8 cellular contexts compared by ENCODE assay signal in the genomic region with DNA sequence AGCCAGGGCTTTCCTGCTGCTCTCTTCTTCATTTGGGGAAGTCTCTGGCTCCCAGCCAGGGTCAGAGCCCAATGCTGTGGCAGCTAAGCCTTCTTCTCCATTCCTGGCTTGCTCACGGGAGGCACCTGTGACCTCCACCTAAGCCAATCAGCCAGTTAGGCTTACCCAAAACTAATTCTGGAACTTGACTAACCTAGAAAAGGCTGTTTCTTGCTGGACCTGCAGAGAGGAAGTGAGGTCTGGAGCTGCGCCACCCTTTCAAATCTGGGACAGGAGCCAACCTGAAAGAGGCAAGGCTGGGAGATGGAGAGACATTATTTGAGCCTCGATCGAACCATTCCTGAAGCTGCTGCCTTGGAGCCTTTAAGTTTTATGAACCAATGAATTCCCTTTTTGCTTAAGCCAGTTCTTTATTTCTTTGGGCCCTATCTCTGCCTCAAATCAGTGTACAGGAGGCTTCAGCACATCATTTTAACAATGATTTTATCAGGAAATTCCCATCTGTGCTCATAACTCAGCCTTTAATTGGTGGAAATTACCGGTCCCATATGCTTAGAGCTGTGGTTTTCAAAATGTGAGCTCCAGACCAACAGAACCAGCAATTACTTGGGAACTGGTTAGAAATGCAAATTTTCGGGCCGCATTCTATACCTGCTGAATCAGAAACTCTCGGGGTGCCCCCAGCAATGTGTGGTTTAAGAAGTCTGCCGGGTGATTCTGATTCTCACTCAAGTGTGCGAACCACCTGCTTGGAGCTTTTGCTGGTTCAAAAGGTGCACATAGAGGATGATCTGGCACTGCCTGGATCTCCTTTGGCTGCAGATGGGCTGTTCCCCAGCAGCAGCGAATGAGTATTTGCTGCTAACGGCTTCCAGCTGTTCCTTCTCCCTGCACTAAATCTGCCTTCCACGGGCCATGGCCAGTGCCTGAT. TPM values are rescaled to one million over a fixed set of nuclear protein-coding genes. Genes with fewer than 3 reads are reported as not detected.
DNase-seq lines count a peak whose midpoint lies in the region; ATAC-seq, FAIRE-seq and TF ChIP-seq lines count a peak whose summit lies in the region.

No MANE protein-coding gene starts in this region.

- no peaks in the 10 kb centered on the region for H3K36me3 Mint-ChIP-seq in activated naive CD4-positive, alpha-beta T cell treated with anti-CD3 and anti-CD28 coated beads for 36 hours (ENCODE audit: low read depth)

- CTCF ChIA-PET in activated naive CD4-positive, alpha-beta T cell treated with anti-CD3 and anti-CD28 coated beads for 36 hours (lab: Charles Lee): no interaction called here

- H3K9me3 Mint-ChIP-seq in activated naive CD4-positive, alpha-beta T cell treated with anti-CD3 and anti-CD28 coated beads for 36 hours: no peaks in the 10 kb centered on the region

- H3K4me1 Mint-ChIP-seq in activated naive CD4-positive, alpha-beta T cell treated with anti-CD3 and anti-CD28 coated beads for 36 hours (ENCODE audit: low read depth): peaks cover 12% of the 10 kb centered on the region

- no peak for FAIRE-seq in GM12892 (lab: Jason Lieb, UNC)

- no peak overlapping the region for H3K27ac Mint-ChIP-seq in activated naive CD4-positive, alpha-beta T cell treated with anti-CD3 and anti-CD28 coated beads for 36 hours

- peak; percentile 37 for DNase-seq in activated naive CD4-positive, alpha-beta T cell treated with anti-CD3 and anti-CD28 coated beads for 36 hours
- DNase-seq in activated naive CD4-positive, alpha-beta T cell treated with anti-CD3 and anti-CD28 coated beads, Interleukin-2, amount 50 U/mL, for 16 hours: no peak
- DNase-seq in lung microvascular endothelial cell (ENCODE audit: low read depth in 2 of 2) (peak; percentile 62 to 68), GM12892 (ENCODE audit: insufficient read length) (no peak), HPDE6-E6E7 (ENCODE audit: extremely low spot score) (no peak)

- peaks cover 10% of the 10 kb centered on the region for H3K27me3 Mint-ChIP-seq in activated naive CD4-positive, alpha-beta T cell treated with anti-CD3 and anti-CD28 coated beads for 36 hours (ENCODE audit: low read depth)

- no peak overlapping the region for H3K4me3 Mint-ChIP-seq in activated naive CD4-positive, alpha-beta T cell treated with anti-CD3 and anti-CD28 coated beads for 36 hours

- intact Hi-C loops in activated naive CD4-positive, alpha-beta T cell treated with anti-CD3 and anti-CD28 coated beads for 36 hours (cut with micrococcal nuclease): no loop called here

- no peak for TF ChIP-seq POLR2A in GM12892 (IDR thresholded peaks at IDR 0.05; ENCODE audit: low read depth, low read length)

- ATAC-seq in HG03097 (IDR thresholded peaks at IDR 0.05; ENCODE audit: low FRiP score, unreplicated experiment) (peak; percentile 62), SK-N-SH treated with all-trans-retinoic acid at 6 μM for 48 hours (peak; percentile 53), HG02884 (IDR thresholded peaks at IDR 0.05; ENCODE audit: unreplicated experiment) (no peak)

TF ChIP-seq in SK-N-SH treated with all-trans-retinoic acid at 6 μM for 48 hours, 23 proteins besides CTCF, POLR2A, EP300 and RAD21:
- TF ChIP-seq, protein P1, sequence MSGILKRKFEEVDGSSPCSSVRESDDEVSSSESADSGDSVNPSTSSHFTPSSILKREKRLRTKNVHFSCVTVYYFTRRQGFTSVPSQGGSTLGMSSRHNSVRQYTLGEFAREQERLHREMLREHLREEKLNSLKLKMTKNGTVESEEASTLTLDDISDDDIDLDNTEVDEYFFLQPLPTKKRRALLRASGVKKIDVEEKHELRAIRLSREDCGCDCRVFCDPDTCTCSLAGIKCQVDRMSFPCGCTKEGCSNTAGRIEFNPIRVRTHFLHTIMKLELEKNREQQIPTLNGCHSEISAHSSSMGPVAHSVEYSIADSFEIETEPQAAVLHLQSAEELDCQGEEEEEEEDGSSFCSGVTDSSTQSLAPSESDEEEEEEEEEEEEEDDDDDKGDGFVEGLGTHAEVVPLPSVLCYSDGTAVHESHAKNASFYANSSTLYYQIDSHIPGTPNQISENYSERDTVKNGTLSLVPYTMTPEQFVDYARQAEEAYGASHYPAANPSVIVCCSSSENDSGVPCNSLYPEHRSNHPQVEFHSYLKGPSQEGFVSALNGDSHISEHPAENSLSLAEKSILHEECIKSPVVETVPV (CRISPR knock-in tag; IDR thresholded peaks at IDR 0.05): no peak
- TF ChIP-seq ZC3H10 (CRISPR knock-in tag; IDR thresholded peaks at IDR 0.05) (no peak), ZFP3 (CRISPR knock-in tag; IDR thresholded peaks at IDR 0.05) (no peak), CSDC2 (CRISPR knock-in tag; IDR thresholded peaks at IDR 0.05) (no peak), ZFP30 (CRISPR knock-in tag; IDR thresholded peaks at IDR 0.05) (no peak), OSR1 (CRISPR knock-in tag; IDR thresholded peaks at IDR 0.05) (no peak)
- TF ChIP-seq, protein P2, sequence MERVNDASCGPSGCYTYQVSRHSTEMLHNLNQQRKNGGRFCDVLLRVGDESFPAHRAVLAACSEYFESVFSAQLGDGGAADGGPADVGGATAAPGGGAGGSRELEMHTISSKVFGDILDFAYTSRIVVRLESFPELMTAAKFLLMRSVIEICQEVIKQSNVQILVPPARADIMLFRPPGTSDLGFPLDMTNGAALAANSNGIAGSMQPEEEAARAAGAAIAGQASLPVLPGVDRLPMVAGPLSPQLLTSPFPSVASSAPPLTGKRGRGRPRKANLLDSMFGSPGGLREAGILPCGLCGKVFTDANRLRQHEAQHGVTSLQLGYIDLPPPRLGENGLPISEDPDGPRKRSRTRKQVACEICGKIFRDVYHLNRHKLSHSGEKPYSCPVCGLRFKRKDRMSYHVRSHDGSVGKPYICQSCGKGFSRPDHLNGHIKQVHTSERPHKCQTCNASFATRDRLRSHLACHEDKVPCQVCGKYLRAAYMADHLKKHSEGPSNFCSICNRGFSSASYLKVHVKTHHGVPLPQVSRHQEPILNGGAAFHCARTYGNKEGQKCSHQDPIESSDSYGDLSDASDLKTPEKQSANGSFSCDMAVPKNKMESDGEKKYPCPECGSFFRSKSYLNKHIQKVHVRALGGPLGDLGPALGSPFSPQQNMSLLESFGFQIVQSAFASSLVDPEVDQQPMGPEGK (CRISPR knock-in tag; IDR thresholded peaks at IDR 0.05; ENCODE audit: borderline replicate concordance): no peak

RNA-seq across cellular contexts. Expression of a gene that starts 35.9 kb away (rescaled TPM):
- 1 to 10 TPM; 1.7 to 1.8 TPM for total RNA-seq in activated naive CD4-positive, alpha-beta T cell treated with anti-CD3 and anti-CD28 coated beads for 36 hours
- 6.5 and 15.7 TPM in 2 replicates for total RNA-seq in lung microvascular endothelial cell
- not detected for polyA plus RNA-seq in GM12892 (2012; ENCODE audit: missing spikeins)

Comparison
In these comparisons a context has a peak if more than half of its experiments do, and no peak if none do; other contexts are left out.
1. DNase-seq: peak in activated naive CD4-positive, alpha-beta T cell treated with anti-CD3 and anti-CD28 coated beads for 36 hours (single experiment) and lung microvascular endothelial cell (2 of 2); none in activated naive CD4-positive, alpha-beta T cell treated with anti-CD3 and anti-CD28 coated beads, Interleukin-2, amount 50 U/mL, for 16 hours (single experiment), GM12892 (single experiment) and HPDE6-E6E7 (single experiment).